Comparison of ENCODE assay signal across 20 cellular contexts in genomic region chr18:58048243-58048642, GRCh38. TPM values are rescaled to one million over a fixed set of nuclear protein-coding genes. Genes with fewer than 3 reads are reported as not detected.
DNase-seq lines count a peak whose midpoint lies in the region; ATAC-seq, FAIRE-seq and TF ChIP-seq lines count a peak whose summit lies in the region.
"Had no signal": no experiment of that assay in that cellular context is flagged by ENCODE, and none has a peak within 500 bp of the region (broad histone marks: within the 10 kb centered on the region; RNA-seq: fewer than 3 reads in every experiment).

No MANE protein-coding gene starts in this region.

- H2AFZ ChIP-seq in endothelial cell of umbilical vein (ENCODE audit: low read depth, low read length): no peak overlapping the region

- intact Hi-C loops in endothelial cell of umbilical vein (cut with micrococcal nuclease): loop anchor here (10.0 kb wide), 1 partner anchor 263 kb away; no protein-coding TSS in a partner anchor
- intact Hi-C loops in CD4-positive, alpha-beta memory T cell (cut with micrococcal nuclease): loop anchor here (10.0 kb wide), 1 partner anchor 423 kb away; the partner anchor contains the start of gene NARS1

- TF ChIP-seq CTCF in endothelial cell of umbilical vein (IDR thresholded peaks at IDR 0.05; ENCODE audit: extremely low read depth in 1 of 2, insufficient read depth in 1 of 2, low read depth in 1 of 2, low read length in 2 of 2): no peak
- TF ChIP-seq CTCF in neural crest cell (conservative IDR thresholded peaks at IDR 0.05): no peak

- no peak for TF ChIP-seq POLR2A in endothelial cell of umbilical vein (IDR thresholded peaks at IDR 0.05; ENCODE audit: low read depth, low read length)

- POLR2A ChIA-PET in endothelial cell of umbilical vein (lab: Charles Lee): no interaction called here
- POLR2A ChIA-PET in CD4-positive, alpha-beta memory T cell (lab: Charles Lee; ENCODE audit: partially characterized antibody): no interaction called here

- ATAC-seq in GM18519 (IDR thresholded peaks at IDR 0.05; ENCODE audit: low FRiP score, unreplicated experiment): no peak

- no TSS peak for BruUV-seq in endothelial cell of umbilical vein (replicated peaks; lab: Mats Ljungman, UMichigan)

- H3K9me1 ChIP-seq in endothelial cell of umbilical vein (replicated peaks; ENCODE audit: control insufficient read depth, extremely low read depth, insufficient read depth, low read length): no peaks in the 10 kb centered on the region

- no peak overlapping the region for H3K27ac ChIP-seq in endothelial cell of umbilical vein (ENCODE audit: insufficient read depth, low read depth, low read length)
- no peak overlapping the region for H3K27ac ChIP-seq in CD4-positive, alpha-beta memory T cell (ENCODE audit: low read depth, low read length)
- H3K27ac ChIP-seq: BLaER1 had no signal

- no peak overlapping the region for H3K4me2 ChIP-seq in endothelial cell of umbilical vein (ENCODE audit: insufficient read depth, low read length)
- H3K4me2 ChIP-seq: BLaER1 had no signal

- no peak overlapping the region for H3K27ac Mint-ChIP-seq in neural crest cell (ENCODE audit: unreplicated experiment)
- H3K27ac Mint-ChIP-seq in CD4-positive, alpha-beta memory T cell: no peak overlapping the region
- H3K27ac Mint-ChIP-seq: CD8-positive, alpha-beta memory T cell; H9 had no signal

- DNase-seq in EL: peak; percentile 67
- DNase-seq in RKO (ENCODE audit: low spot score): peak; percentile 30
- DNase-seq in endothelial cell of umbilical vein (ENCODE audit: low read depth, low spot score): peak; percentile 34
- DNase-seq in neural crest cell (ENCODE audit: low read depth, low spot score): no peak
- no peak for DNase-seq in NCI-H2081 treated with DMSO at 0.1 percent for 48 hours (lab: John Stamatoyannopoulos, UW)
- no peak for DNase-seq in NCI-H1436 treated with DMSO at 0.1 percent for 48 hours (lab: John Stamatoyannopoulos, UW)
- DNase-seq in CD4-positive, alpha-beta memory T cell: no peak
- DNase-seq: CD8-positive, alpha-beta memory T cell; H9; NCI-H187; NCI-H226; NCI-H524; NCI-H82; OCI-M1; RPMI8226; SIG-M5 had no signal

- no peaks in the 10 kb centered on the region for H4K20me1 ChIP-seq in endothelial cell of umbilical vein (replicated peaks; ENCODE audit: control insufficient read depth, extremely low read depth, insufficient read depth, low read length)

- no peaks in the 10 kb centered on the region for H3K36me3 Mint-ChIP-seq in neural crest cell (ENCODE audit: low read depth)
- peaks cover 0 to 11% of the 10 kb centered on the region in 2 donors for H3K36me3 Mint-ChIP-seq in CD4-positive, alpha-beta memory T cell

- H3K36me3 ChIP-seq in endothelial cell of umbilical vein (ENCODE audit: control insufficient read depth in 2 of 2, extremely low read depth in 1 of 2, insufficient read depth in 2 of 2, low read length in 2 of 2): no peaks in the 10 kb centered on the region
- no peaks in the 10 kb centered on the region for H3K36me3 ChIP-seq in CD4-positive, alpha-beta memory T cell (ENCODE audit: insufficient read depth, low read length)

- no peaks in the 10 kb centered on the region for H3K9me3 Mint-ChIP-seq in neural crest cell
- no peaks in the 10 kb centered on the region for H3K9me3 Mint-ChIP-seq in CD4-positive, alpha-beta memory T cell
- H3K9me3 Mint-ChIP-seq: CD8-positive, alpha-beta memory T cell; H9 had no signal

- peaks cover 2% of the 10 kb centered on the region for H3K27me3 Mint-ChIP-seq in neural crest cell (ENCODE audit: low read depth)
- peaks cover 5 to 15% of the 10 kb centered on the region in 2 donors for H3K27me3 Mint-ChIP-seq in CD4-positive, alpha-beta memory T cell

- H3K4me3 Mint-ChIP-seq in neural crest cell: peak overlapping the region; percentile 52
- H3K4me3 Mint-ChIP-seq in CD4-positive, alpha-beta memory T cell: no peak overlapping the region
- H3K4me3 Mint-ChIP-seq: H9 had no signal

- H3K9me3 ChIP-seq in endothelial cell of umbilical vein (replicated peaks; ENCODE audit: control insufficient read depth, insufficient read depth, low read length): no peaks in the 10 kb centered on the region
- H3K9me3 ChIP-seq in CD4-positive, alpha-beta memory T cell (ENCODE audit: control insufficient read depth in 1 of 2, low read length in 2 of 2): no peaks in the 10 kb centered on the region
- H3K9me3 ChIP-seq: BLaER1 had no signal

- peaks cover 32% of the 10 kb centered on the region for H3K4me1 Mint-ChIP-seq in neural crest cell
- peaks cover 14 to 26% (median 16%) of the 10 kb centered on the region in 4 donors for H3K4me1 Mint-ChIP-seq in CD4-positive, alpha-beta memory T cell

- CTCF ChIA-PET in endothelial cell of umbilical vein (lab: Charles Lee): interaction anchor here (0.6 to 9.8 kb wide), 2 partner anchors 74 to 716 kb away, joined by 3 to 144 read pairs; no protein-coding TSS in a partner anchor
- CTCF ChIA-PET in CD4-positive, alpha-beta memory T cell (lab: Charles Lee; ENCODE audit: partially characterized antibody): no interaction called here

- no peaks in the 10 kb centered on the region for H3K79me2 ChIP-seq in endothelial cell of umbilical vein (ENCODE audit: control insufficient read depth, insufficient read depth, low read length)

- H3K27me3 ChIP-seq in endothelial cell of umbilical vein (ENCODE audit: control insufficient read depth in 2 of 2, insufficient read depth in 2 of 2, low read length in 2 of 2): no peaks in the 10 kb centered on the region
- H3K27me3 ChIP-seq in CD4-positive, alpha-beta memory T cell (ENCODE audit: insufficient read depth, low read length): no peaks in the 10 kb centered on the region
- H3K27me3 ChIP-seq: BLaER1 had no signal

- H3K4me1 ChIP-seq in endothelial cell of umbilical vein (ENCODE audit: control insufficient read depth, extremely low read depth, insufficient read depth, low read length): peaks cover 12% of the 10 kb centered on the region
- H3K4me1 ChIP-seq in CD4-positive, alpha-beta memory T cell (ENCODE audit: insufficient read depth, low read length): peaks cover 13% of the 10 kb centered on the region

- H3K9ac ChIP-seq in endothelial cell of umbilical vein (replicated peaks; ENCODE audit: extremely low read depth, insufficient read depth, low read length): no peak overlapping the region
- H3K9ac ChIP-seq: BLaER1 had no signal

- FAIRE-seq in endothelial cell of umbilical vein (lab: Jason Lieb, UNC): no peak
- FAIRE-seq: A204.1, G401.6 had no signal

- H3K4me3 ChIP-seq in endothelial cell of umbilical vein (replicated peaks in 1 of 3; ENCODE audit: insufficient read depth in 1 of 3, low read depth in 1 of 3, low read length in 3 of 3): no peak overlapping the region
- no peak overlapping the region for H3K4me3 ChIP-seq in CD4-positive, alpha-beta memory T cell (ENCODE audit: low read length in 2 of 2)
- H3K4me3 ChIP-seq: BLaER1 had no signal

- dilution Hi-C loops in endothelial cell of umbilical vein (cut with MboI; ENCODE audit: extremely low pct_ligation_motif_present, low sequenced_read_pairs): no loop called here

TF ChIP-seq in endothelial cell of umbilical vein, 7 proteins besides CTCF, POLR2A, EP300 and RAD21:
- peak; percentile 16 for TF ChIP-seq JUN (IDR thresholded peaks at IDR 0.05; ENCODE audit: borderline replicate concordance, insufficient read depth, insufficient read length, low read depth)
- no peak for TF ChIP-seq MYC (IDR thresholded peaks at IDR 0.05; ENCODE audit: low read depth, low read length)
TF ChIP-seq in endothelial cell of umbilical vein: peak in this region for 1.

RNA-seq across cellular contexts. Expression of gene NEDD4L, which starts 4.2 kb away (rescaled TPM):
- total RNA-seq in endothelial cell of umbilical vein: 78.9 and 95.9 TPM in 2 replicates
- polyA plus RNA-seq in endothelial cell of umbilical vein: 20.5 and 23.1 TPM in 2 replicates
- 15.4 and 16.9 TPM in 2 replicates for polyA plus RNA-seq in endothelial cell of umbilical vein (2011; cell fraction: cytosol; rRNA removed)
- 52.5 and 61.9 TPM in 2 replicates for polyA plus RNA-seq in endothelial cell of umbilical vein (2011; cell fraction: nucleus; rRNA removed)
- polyA plus RNA-seq in endothelial cell of umbilical vein (2012): 15.8 and 19.7 TPM in 2 replicates
- 33.1 and 60.1 TPM in 2 replicates for polyA minus RNA-seq in endothelial cell of umbilical vein
- polyA minus RNA-seq in endothelial cell of umbilical vein (2011; cell fraction: cytosol; rRNA and poly(A)+ RNA removed): 16.7 TPM
- polyA minus RNA-seq in endothelial cell of umbilical vein (2011; cell fraction: nucleus; rRNA and poly(A)+ RNA removed): 74.9 and 85.4 TPM in 2 replicates
- 37.3 and 41.4 TPM in 2 replicates for total RNA-seq in neural crest cell
- 1 to 10 TPM; 2.8 to 3.5 TPM for total RNA-seq in CD4-positive, alpha-beta memory T cell
- 1 to 10 TPM; 4.0 to 4.1 TPM for polyA plus RNA-seq in CD4-positive, alpha-beta memory T cell

Comparison
In these comparisons a context has a peak if more than half of its experiments do, and no peak if none do; other contexts are left out.
1. DNase-seq: peak in EL (single experiment), RKO (single experiment) and endothelial cell of umbilical vein (single experiment); none in neural crest cell (single experiment), NCI-H2081 treated with DMSO at 0.1 percent for 48 hours (single experiment), NCI-H1436 treated with DMSO at 0.1 percent for 48 hours (single experiment) and CD4-positive, alpha-beta memory T cell (0 of 5).